ENCODE assay signal across 9 cellular contexts in the genomic region with DNA sequence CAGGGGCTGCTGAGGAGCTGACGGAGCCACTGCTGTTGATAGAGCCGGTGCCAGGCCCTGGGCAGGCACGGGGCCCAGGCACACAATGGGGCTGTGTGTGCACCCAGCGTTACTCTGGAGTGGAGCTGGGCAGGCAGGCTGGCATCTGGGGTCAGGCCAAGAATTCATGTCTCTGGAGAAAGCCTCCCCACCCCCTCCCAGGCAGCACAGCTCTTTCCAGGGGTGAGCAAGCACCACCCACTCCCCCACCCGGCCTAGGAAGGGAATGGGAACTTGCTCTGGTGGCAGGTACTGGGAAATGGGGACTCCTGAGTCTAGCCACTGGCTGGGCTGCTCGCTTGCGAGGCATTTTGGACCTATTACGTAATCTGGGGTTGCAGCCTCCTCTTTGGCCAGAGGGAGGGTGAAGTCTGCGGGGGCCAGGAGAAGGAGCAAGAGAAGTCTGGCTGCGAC. TPM values are rescaled to one million over a fixed set of nuclear protein-coding genes. Genes with fewer than 3 reads are reported as not detected.
DNase-seq lines count a peak whose midpoint lies in the region; ATAC-seq and TF ChIP-seq lines count a peak whose summit lies in the region.
"Had no signal": no experiment of that assay in that cellular context is flagged by ENCODE, and none has a peak within 500 bp of the region (broad histone marks: within the 10 kb centered on the region; RNA-seq: fewer than 3 reads in every experiment).

No MANE protein-coding gene starts in this region.

- no peak for TF ChIP-seq CTCF in upper lobe of right lung (IDR thresholded peaks at IDR 0.05)

- intact Hi-C loops in upper lobe of right lung (cut with DNase I), result no loop called here

- no peaks in the 10 kb centered on the region for H3K36me3 ChIP-seq in duodenal mucosa (ENCODE audit: control insufficient read depth in 1 of 2, insufficient read depth in 2 of 2, low read length in 2 of 2)
- H3K36me3 ChIP-seq in upper lobe of right lung, result no peaks in the 10 kb centered on the region

- peaks cover 29 to 30% of the 10 kb centered on the region in 2 donors for H3K4me1 ChIP-seq in duodenal mucosa (ENCODE audit: control insufficient read depth in 1 of 2, insufficient read depth in 2 of 2, low read length in 2 of 2)
- H3K4me1 ChIP-seq in upper lobe of right lung, result peaks cover 50% of the 10 kb centered on the region

- no peak overlapping the region for H3K9ac ChIP-seq in duodenal mucosa (ENCODE audit: low read depth in 1 of 2, low read length in 2 of 2)

- H3K9me3 ChIP-seq in duodenal mucosa (ENCODE audit: control insufficient read depth in 1 of 2, low read length in 2 of 2) (no peaks in the 10 kb centered on the region), upper lobe of right lung (no peaks in the 10 kb centered on the region)

- H3K27ac ChIP-seq in duodenal mucosa (ENCODE audit: low read depth, low read length) (peak overlapping the region; percentile 13), upper lobe of right lung (peak overlapping the region; percentile 70)

- ATAC-seq in upper lobe of right lung, result peak; percentile 75
- no peak for ATAC-seq in HG02840 (IDR thresholded peaks at IDR 0.05; ENCODE audit: low FRiP score, unreplicated experiment)
- no peak for ATAC-seq in GM18498 (IDR thresholded peaks at IDR 0.05; ENCODE audit: unreplicated experiment)
- ATAC-seq: T-cell had no signal

- no peak overlapping the region for H3K4me3 ChIP-seq in duodenal mucosa (ENCODE audit: low read depth in 1 of 2, low read length in 2 of 2)
- no peak overlapping the region for H3K4me3 ChIP-seq in upper lobe of right lung

- H3K27me3 ChIP-seq in duodenal mucosa (ENCODE audit: control insufficient read depth in 1 of 2, insufficient read depth in 2 of 2, low read length in 2 of 2) (no peaks in the 10 kb centered on the region), upper lobe of right lung (no peaks in the 10 kb centered on the region)

- peak; percentile 94 for DNase-seq in NCI-H2196 treated with DMSO at 0.1 percent for 48 hours (lab: John Stamatoyannopoulos, UW; ENCODE audit: unreplicated experiment)
- peak; percentile 80 for DNase-seq in middle frontal gyrus (ENCODE audit: extremely low spot score, low spot score)
- DNase-seq in upper lobe of right lung, result peak; percentile 84
- DNase-seq in activated CD4-positive, alpha-beta T cell treated with anti-CD3 and anti-CD28 coated beads for 1 hour, result no peak
- DNase-seq in germinal center (ENCODE audit: low spot score), result no peak
- DNase-seq: T-cell had no signal

RNA-seq across cellular contexts. Expression of a gene that starts 22.7 kb away (rescaled TPM):
- 40.3 TPM for total RNA-seq in upper lobe of right lung

RNA-seq across cellular contexts. Expression of a gene that starts 34.5 kb away (rescaled TPM):
- 1,050 TPM for total RNA-seq in upper lobe of right lung

Comparison
In these comparisons a context has a peak if more than half of its experiments do, and no peak if none do; other contexts are left out.
1. DNase-seq: peak in NCI-H2196 treated with DMSO at 0.1 percent for 48 hours (single experiment), middle frontal gyrus (single experiment) and upper lobe of right lung (single experiment); none in activated CD4-positive, alpha-beta T cell treated with anti-CD3 and anti-CD28 coated beads for 1 hour (single experiment) and germinal center (single experiment).